19 cellular contexts compared by ENCODE assay signal in genomic region chr5:9877473-9877872, GRCh38.
"Had no signal": no experiment of that assay in that cellular context is flagged by ENCODE, and none has a peak within 500 bp of the region (broad histone marks: within the 10 kb centered on the region; RNA-seq: fewer than 3 reads in every experiment).

No MANE protein-coding gene starts in this region.

- H3K4me1 ChIP-seq: body of pancreas, left lung, tibial nerve had no signal

- H3K4me3 ChIP-seq: body of pancreas, cardiac muscle cell, hepatocyte, left lung, lung, tibial nerve had no signal

- H3K4me2 ChIP-seq: hepatocyte had no signal

- FAIRE-seq: urothelium cell line had no signal

- H3K27ac ChIP-seq: body of pancreas, cardiac muscle cell, epithelial cell of prostate, hepatocyte, left lung, parathyroid adenoma, tibial nerve had no signal

- H3K9me3 ChIP-seq: body of pancreas had no signal

- H3K79me2 ChIP-seq: hepatocyte, parathyroid adenoma had no signal

- H3K9ac ChIP-seq: parathyroid adenoma had no signal

- DNase-seq: activated gamma-delta T cell treated with Interleukin-2 at 50 U/mL for 16 hours; activated T-cell treated with anti-CD3 and anti-CD28 coated beads, Interleukin-2, amount 50 U/mL, for 1 hour; anterior cingulate cortex; body of pancreas; foreskin melanocyte; glutamatergic neuron; immature natural killer cell; left lung; right cardiac atrium; stimulated activated CD4-positive, alpha-beta T cell treated with anti-CD3 and anti-CD28 coated beads, Interleukin-2, amount 100 ng/mL, for 24 hours; stimulated activated naive CD8-positive, alpha-beta T cell treated with anti-CD3 and anti-CD28 coated beads, Interleukin-15, amount 100 ng/mL, for 72 hours; T-helper 9 cell had no signal

- H3K27me3 ChIP-seq: cardiac muscle cell, hepatocyte, left lung, tibial nerve had no signal

- H3K36me3 ChIP-seq: cardiac muscle cell, left lung, tibial nerve had no signal
